ENCODE assay signal across 1 cellular context in the genomic region with DNA sequence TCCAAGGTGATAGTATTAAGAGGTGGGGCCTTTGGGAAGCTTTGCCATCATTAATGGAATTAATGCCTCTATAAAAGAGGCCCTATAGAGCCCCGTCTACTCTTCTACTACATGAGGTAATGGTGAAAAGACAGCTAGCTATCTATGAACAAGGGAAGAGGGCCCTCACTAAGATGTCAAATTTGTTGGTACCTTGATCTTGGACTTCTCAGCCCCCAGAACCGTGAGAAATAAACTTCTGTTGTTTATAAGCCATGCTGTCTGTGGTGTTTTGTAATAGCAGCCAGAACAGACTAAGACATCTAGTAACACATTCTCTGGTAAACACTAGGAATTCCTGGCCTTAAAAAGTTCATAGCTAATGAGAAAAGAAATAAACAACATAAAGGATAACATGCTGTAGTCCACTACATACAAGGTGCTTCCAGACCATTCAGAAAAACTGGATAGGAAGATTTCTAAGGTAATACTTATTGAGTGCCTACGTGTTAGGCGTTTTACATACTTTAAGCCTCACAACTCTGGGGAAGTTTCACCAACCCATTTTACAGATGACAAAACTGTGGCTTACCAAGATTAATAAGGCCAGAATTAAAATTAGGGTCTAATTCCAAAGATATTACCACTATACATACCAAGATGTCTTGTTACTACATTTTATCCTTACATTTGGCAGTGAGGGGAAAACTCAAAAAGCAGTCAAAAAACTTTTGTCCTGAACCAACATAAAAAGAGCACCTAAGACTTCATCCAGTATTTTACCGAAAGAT.
TF ChIP-seq lines count a peak whose summit lies in the region.

No MANE protein-coding gene starts in this region.

TF ChIP-seq in H1, 55 proteins besides CTCF, POLR2A, EP300 and RAD21:
- TF ChIP-seq KDM1A (IDR thresholded peaks at IDR 0.05; ENCODE audit: borderline replicate concordance, low read length) (peak; percentile 61; the same call in 1 of the 2 replicates), SIRT6 (IDR thresholded peaks at IDR 0.05; ENCODE audit: low read length) (no peak)
